9 cellular contexts compared by ENCODE assay signal in genomic region chr5:137433539-137433938, GRCh38.
"Had no signal": no experiment of that assay in that cellular context is flagged by ENCODE, and none has a peak within 500 bp of the region (broad histone marks: within the 10 kb centered on the region; RNA-seq: fewer than 3 reads in every experiment).

No MANE protein-coding gene starts in this region.

- H3K4me1 ChIP-seq: HAP-1 had no signal

- H3K9me3 ChIP-seq: HAP-1 had no signal

- DNase-seq: GM23248, GOT3, H7, H9, HCEC 1CT, HFFc6 had no signal

- ATAC-seq: GM23338, HCT116 had no signal

- H3K4me3 ChIP-seq: GM23248, GM23338, HAP-1 had no signal

- H3K27ac ChIP-seq: GM23248 had no signal

- H3K36me3 ChIP-seq: HAP-1 had no signal
